ENCODE assay signal across 8 cellular contexts in genomic region chr12:26298785-26299621, GRCh38.
DNase-seq lines count a peak whose midpoint lies in the region; ATAC-seq lines count a peak whose summit lies in the region.

No MANE protein-coding gene starts in this region.

- no peaks in the 10 kb centered on the region for H3K36me3 Mint-ChIP-seq in activated naive CD8-positive, alpha-beta T cell
- H3K36me3 Mint-ChIP-seq in stimulated activated naive B cell treated with anti-CD40 and anti-IgM and Interleukin-4, amounts not matched to agents 10 μg/mL and 1 μg/mL and 100 μg/mL, for 72 hours = no peaks in the 10 kb centered on the region

- intact Hi-C loops in left ventricle myocardium superior (cut with micrococcal nuclease) = no loop called here

- ATAC-seq in GM18502 (IDR thresholded peaks at IDR 0.05; ENCODE audit: poor library complexity, unreplicated experiment) (peak; percentile 99), left ventricle myocardium superior (peak; percentile 98)
- ATAC-seq in stimulated activated naive B cell treated with anti-CD40 and anti-IgM and Interleukin-4, amounts not matched to agents 10 μg/mL and 1 μg/mL and 100 μg/mL, for 72 hours (replicated peaks) = peak; percentile 98 to 99

- H3K9me3 Mint-ChIP-seq in activated naive CD8-positive, alpha-beta T cell (ENCODE audit: low read depth) = no peaks in the 10 kb centered on the region
- H3K9me3 Mint-ChIP-seq in stimulated activated naive B cell treated with anti-CD40 and anti-IgM and Interleukin-4, amounts not matched to agents 10 μg/mL and 1 μg/mL and 100 μg/mL, for 72 hours = no peaks in the 10 kb centered on the region

- peak overlapping the region; percentile 11 for H3K4me3 Mint-ChIP-seq in activated naive CD8-positive, alpha-beta T cell
- peak overlapping the region in 1 of 2 donors; percentile 49 for H3K4me3 Mint-ChIP-seq in stimulated activated naive B cell treated with anti-CD40 and anti-IgM and Interleukin-4, amounts not matched to agents 10 μg/mL and 1 μg/mL and 100 μg/mL, for 72 hours

- DNase-seq in H7 = peak; percentile 12
- peak; percentile 89 to 92 for DNase-seq in Kasumi-1 (lab: John Stamatoyannopoulos, UW)
- no peak for DNase-seq in left ventricle myocardium superior
- DNase-seq in stimulated activated naive B cell treated with anti-CD40 and anti-IgM and Interleukin-4, amounts not matched to agents 10 μg/mL and 1 μg/mL and 100 μg/mL, for 72 hours = peak; percentile 51
- DNase-seq in effector CD8-positive, alpha-beta T cell (lab: John Stamatoyannopoulos, UW) = no peak
- DNase-seq in NCI-H2081 (lab: John Stamatoyannopoulos, UW) = no peak

- H3K27ac Mint-ChIP-seq in activated naive CD8-positive, alpha-beta T cell = peak overlapping the region; percentile 8
- peak overlapping the region; percentile 86 for H3K27ac Mint-ChIP-seq in stimulated activated naive B cell treated with anti-CD40 and anti-IgM and Interleukin-4, amounts not matched to agents 10 μg/mL and 1 μg/mL and 100 μg/mL, for 72 hours

- no peak overlapping the region for H3K4me3 ChIP-seq in H7 (ENCODE audit: insufficient read depth, low read depth, low read length)

- H3K27me3 ChIP-seq in H7 (ENCODE audit: control insufficient read depth, insufficient read depth, low read length) = no peaks in the 10 kb centered on the region

- peaks cover 22% of the 10 kb centered on the region for H3K4me1 Mint-ChIP-seq in activated naive CD8-positive, alpha-beta T cell (ENCODE audit: low read depth)
- H3K4me1 Mint-ChIP-seq in stimulated activated naive B cell treated with anti-CD40 and anti-IgM and Interleukin-4, amounts not matched to agents 10 μg/mL and 1 μg/mL and 100 μg/mL, for 72 hours = peaks cover 36 to 54% of the 10 kb centered on the region in 2 donors

- H3K36me3 ChIP-seq in H7 (replicated peaks; ENCODE audit: control insufficient read depth, insufficient read depth, low read length) = no peaks in the 10 kb centered on the region

- H3K27me3 Mint-ChIP-seq in activated naive CD8-positive, alpha-beta T cell = no peaks in the 10 kb centered on the region
- peaks cover 0 to 10% of the 10 kb centered on the region in 2 donors for H3K27me3 Mint-ChIP-seq in stimulated activated naive B cell treated with anti-CD40 and anti-IgM and Interleukin-4, amounts not matched to agents 10 μg/mL and 1 μg/mL and 100 μg/mL, for 72 hours

Comparison
In these comparisons a context has a peak if more than half of its experiments do, and no peak if none do; other contexts are left out.
1. DNase-seq: peak in H7 (single experiment), Kasumi-1 (2 of 2) and stimulated activated naive B cell treated with anti-CD40 and anti-IgM and Interleukin-4, amounts not matched to agents 10 μg/mL and 1 μg/mL and 100 μg/mL, for 72 hours (single experiment); none in left ventricle myocardium superior (single experiment), effector CD8-positive, alpha-beta T cell (single experiment) and NCI-H2081 (0 of 2).
2. Peak in every context shown above with its lines, with median percentiles within 50 percentile points of each other: ATAC-seq.